ENCODE assay signal across 10 cellular contexts in the genomic region with DNA sequence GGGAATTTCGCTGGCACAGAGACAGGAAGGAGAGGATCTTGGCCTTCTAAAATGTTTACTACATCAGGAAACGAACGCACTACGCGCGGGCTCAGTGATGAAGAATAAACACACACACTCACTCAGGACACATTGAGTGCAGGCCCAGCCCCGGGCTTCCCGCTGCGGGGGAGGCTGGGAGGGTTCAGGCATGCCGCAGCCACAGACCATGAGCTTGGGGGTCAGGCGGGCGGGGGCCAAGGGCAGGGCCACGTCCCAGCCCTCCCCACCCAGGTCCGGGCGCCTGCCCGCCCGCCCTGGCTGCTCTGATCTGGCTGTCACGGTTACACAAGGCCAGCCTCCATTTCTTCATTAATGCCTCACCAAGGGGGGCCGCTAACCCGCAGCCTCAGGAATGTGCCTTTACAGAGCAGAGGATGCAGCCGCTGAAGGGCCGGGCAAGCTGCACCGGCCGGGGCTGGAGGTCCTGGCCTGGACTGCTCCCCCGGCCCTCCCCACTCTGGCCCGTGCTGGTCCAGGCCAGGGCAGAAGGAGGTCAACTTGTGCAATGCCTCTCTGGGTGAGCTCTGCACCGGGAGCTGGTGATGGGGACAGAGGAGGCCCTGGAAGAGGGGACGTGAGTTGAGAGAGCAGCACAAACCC. TPM values are rescaled to one million over a fixed set of nuclear protein-coding genes. Genes with fewer than 3 reads are reported as not detected.
DNase-seq lines count a peak whose midpoint lies in the region; ATAC-seq and TF ChIP-seq lines count a peak whose summit lies in the region.
"Had no signal": no experiment of that assay in that cellular context is flagged by ENCODE, and none has a peak within 500 bp of the region (broad histone marks: within the 10 kb centered on the region; RNA-seq: fewer than 3 reads in every experiment).

No MANE protein-coding gene starts in this region.

- H3K9ac ChIP-seq in IMR-90 (ENCODE audit: low read depth, low read length): peak overlapping the region; percentile 30

- peak overlapping the region; percentile 91 to 93 for H4K8ac ChIP-seq in IMR-90 (ENCODE audit: low read depth in 2 of 2, low read length in 2 of 2)

- peak overlapping the region; percentile 98 for H4K91ac ChIP-seq in IMR-90 (ENCODE audit: insufficient read depth, low read depth, low read length)

- no peak for TF ChIP-seq CTCF in IMR-90 (conservative IDR thresholded peaks at IDR 0.05; ENCODE audit: low read depth, low read length)
- no peak for TF ChIP-seq CTCF in right lobe of liver (IDR thresholded peaks at IDR 0.05)
- no peak for TF ChIP-seq CTCF in transverse colon (IDR thresholded peaks at IDR 0.05)

- in situ Hi-C loops in IMR-90 (cut with MboI; ENCODE audit: low sequenced_read_pairs) (no loop called here), transverse colon (cut with MboI; ENCODE audit: low pct_ligation_motif_present in 1 of 4, low pct_unique_long_range_greater_than_20kb in 1 of 4, low sequenced_read_pairs in 3 of 4) (no loop called here)

- peak; percentile 82 for DNase-seq in IMR-90
- DNase-seq in dermis blood vessel endothelial cell: peak; percentile 78
- DNase-seq in right lobe of liver: peak in 2 of 3 donors; percentile 51 to 82
- peak; percentile 28 for DNase-seq in transverse colon
- no peak for DNase-seq in pons (ENCODE audit: low spot score)
- DNase-seq: activated CD8-positive, alpha-beta memory T cell treated with anti-CD3 and anti-CD28 coated beads, Interleukin-2, amount 50 U/mL, for 4 hours; NCI-H1417 treated with DMSO at 0.1 percent for 48 hours had no signal

- H3K36me3 ChIP-seq in IMR-90 (ENCODE audit: control insufficient read depth, insufficient read depth, low read length) (no peaks in the 10 kb centered on the region), right lobe of liver (no peaks in the 10 kb centered on the region), transverse colon (no peaks in the 10 kb centered on the region)
- H3K36me3 ChIP-seq: thoracic aorta had no signal

- peak overlapping the region; percentile 99 for H3K4ac ChIP-seq in IMR-90 (ENCODE audit: low read depth, low read length)

- POLR2A ChIA-PET in IMR-90 (lab: Charles Lee; ENCODE audit: unreplicated experiment): no interaction called here

- H3K4me1 ChIP-seq in IMR-90 (ENCODE audit: control insufficient read depth, insufficient read depth, low read length) (peaks cover 25% of the 10 kb centered on the region), right lobe of liver (peaks cover 0 to 26% (median 9%) of the 10 kb centered on the region in 4 donors), transverse colon (peaks cover 0 to 34% (median 8%) of the 10 kb centered on the region in 4 donors)

- H3K4me2 ChIP-seq in IMR-90 (ENCODE audit: low read depth, low read length): peak overlapping the region; percentile 27

- peaks cover 0 to 13% of the 10 kb centered on the region in 2 experiments; a peak in 2 of 4 replicates for H3K79me1 ChIP-seq in IMR-90 (ENCODE audit: low read depth in 1 of 2, low read length in 2 of 2)

- H2AK9ac ChIP-seq in IMR-90 (replicated peaks; ENCODE audit: low read depth, low read length, poor library complexity): peak overlapping the region; percentile 87

- TF ChIP-seq EP300 in transverse colon (IDR thresholded peaks at IDR 0.05; ENCODE audit: low read depth): no peak

- peak; percentile 89 for ATAC-seq in IMR-90 (ENCODE audit: low read depth)
- peak; percentile 33 to 63 (median 52) for ATAC-seq in right lobe of liver
- no peak for ATAC-seq in HG02884 (IDR thresholded peaks at IDR 0.05; ENCODE audit: unreplicated experiment)
- ATAC-seq in HG03521 (IDR thresholded peaks at IDR 0.05; ENCODE audit: unreplicated experiment): no peak

- H3K27me3 ChIP-seq in IMR-90 (ENCODE audit: control insufficient read depth, insufficient read depth, low read length) (no peaks in the 10 kb centered on the region; the same call in 1 of the 2 replicates), right lobe of liver (no peaks in the 10 kb centered on the region), transverse colon (peaks cover 3% of the 10 kb centered on the region)

- H3K9me1 ChIP-seq in IMR-90 (ENCODE audit: insufficient read depth, low read length): peaks cover 17% of the 10 kb centered on the region

- dilution Hi-C loops in IMR-90 (cut with HindIII; ENCODE audit: low sequenced_read_pairs, unreplicated experiment): no loop called here

- peak overlapping the region; percentile 95 for H4K5ac ChIP-seq in IMR-90 (ENCODE audit: low read depth, low read length)

- 16% methylated on average over 5 of the region's 28 CpGs; no CpG with 5 or more reads in 1 of the 2 experiments for WGBS in IMR-90 (ENCODE audit: extremely low coverage in 2 of 2, insufficient read length in 1 of 2), 2 experiments
- WGBS in right lobe of liver (ENCODE audit: insufficient coverage, low coverage, low lambda C conversion rate, missing lambda C conversion rate): 27% methylated on average over 6 of the region's 28 CpGs
- 48% methylated on average over 22 of the region's 28 CpGs; no CpG with 5 or more reads in 1 of the 2 donors for WGBS in transverse colon (ENCODE audit: low coverage in 1 of 2), 2 donors

- H3K56ac ChIP-seq in IMR-90 (ENCODE audit: extremely low read depth, insufficient read depth, low read length): peak overlapping the region; percentile 67; the same call in 1 of the 2 replicates

- intact Hi-C loops in IMR-90 (cut with micrococcal nuclease) (loop anchor here (2.0 to 5.0 kb wide), 2 partner anchors 25 to 40 kb away; a partner anchor contains a TSS), right lobe of liver (cut with DNase I) (no loop called here), transverse colon (cut with DNase I; ENCODE audit: low total_unique reads) (no loop called here)

- CTCF ChIA-PET in IMR-90 (lab: Yijun Ruan, JAX): interaction anchor here (0.6 to 0.8 kb wide), 2 partner anchors 54 to 267 kb away, joined by 5 to 6 read pairs; no protein-coding TSS in a partner anchor

- H3K27ac ChIP-seq in IMR-90 (ENCODE audit: insufficient read depth, low read length) (peak overlapping the region; percentile 88), right lobe of liver (peak overlapping the region in 1 of 3 donors; percentile 24), transverse colon (peak overlapping the region; percentile 29 to 75 (median 68))
- H3K27ac ChIP-seq: thoracic aorta had no signal

- H2BK20ac ChIP-seq in IMR-90 (ENCODE audit: low read depth, low read length): peak overlapping the region; percentile 93

- H2AFZ ChIP-seq in IMR-90 (replicated peaks; ENCODE audit: low read length, poor library complexity): peak overlapping the region; percentile 90

- H3K23ac ChIP-seq in IMR-90 (ENCODE audit: low read depth, low read length): peak overlapping the region; percentile 90; the same call in 1 of the 2 replicates

- H3K4me3 ChIP-seq in IMR-90 (ENCODE audit: insufficient read depth, low read depth, low read length) (no peak overlapping the region), right lobe of liver (no peak overlapping the region), transverse colon (no peak overlapping the region)
- H3K4me3 ChIP-seq: thoracic aorta had no signal

- peak overlapping the region; percentile 89 for H3K18ac ChIP-seq in IMR-90 (ENCODE audit: low read depth, low read length)

- H2BK120ac ChIP-seq in IMR-90 (ENCODE audit: low read depth, low read length): peak overlapping the region; percentile 99

- H2BK15ac ChIP-seq in IMR-90 (ENCODE audit: low read depth, low read length): peak overlapping the region; percentile 66; the same call in 2 of the 3 replicates

- H2AK5ac ChIP-seq in IMR-90 (ENCODE audit: low read depth, low read length): peak overlapping the region; percentile 87

- H4K20me1 ChIP-seq in IMR-90 (ENCODE audit: insufficient read depth, low read length): no peaks in the 10 kb centered on the region

- peak overlapping the region; percentile 94 for H2BK5ac ChIP-seq in IMR-90 (ENCODE audit: low read depth, low read length, poor library complexity, severe bottlenecking)

- TF ChIP-seq RAD21 in IMR-90 (IDR thresholded peaks at IDR 0.05; ENCODE audit: low read length): no peak

- H3K14ac ChIP-seq in IMR-90 (replicated peaks; ENCODE audit: low read depth, low read length): peak overlapping the region; percentile 64

- BruUV-seq in IMR-90 (replicated peaks; lab: Mats Ljungman, UMichigan): no TSS peak

- H3K9me3 ChIP-seq in IMR-90 (ENCODE audit: control insufficient read depth, insufficient read depth, low read length): peaks cover 3% of the 10 kb centered on the region; the same call in 1 of the 2 replicates
- H3K9me3 ChIP-seq in right lobe of liver: no peaks in the 10 kb centered on the region
- no peaks in the 10 kb centered on the region for H3K9me3 ChIP-seq in transverse colon
- H3K9me3 ChIP-seq: thoracic aorta had no signal

- TF ChIP-seq POLR2A in IMR-90 (IDR thresholded peaks at IDR 0.05; ENCODE audit: low read depth, low read length) (no peak), right lobe of liver (IDR thresholded peaks at IDR 0.05) (no peak), transverse colon (IDR thresholded peaks at IDR 0.05) (no peak)

TF ChIP-seq in IMR-90, 13 proteins besides CTCF, POLR2A, EP300 and RAD21 (continues in another document):
- no peak for TF ChIP-seq NFE2L2 (IDR thresholded peaks at IDR 0.05; ENCODE audit: low read depth, low read length)
- no peak for TF ChIP-seq RCOR1 (IDR thresholded peaks at IDR 0.05; ENCODE audit: insufficient replicate concordance, low read length)
- no peak for TF ChIP-seq MAFK (IDR thresholded peaks at IDR 0.05; ENCODE audit: low read depth, low read length)
- TF ChIP-seq BHLHE40 (IDR thresholded peaks at IDR 0.05; ENCODE audit: low read depth, low read length): peak; percentile 39
- TF ChIP-seq, protein P1, sequence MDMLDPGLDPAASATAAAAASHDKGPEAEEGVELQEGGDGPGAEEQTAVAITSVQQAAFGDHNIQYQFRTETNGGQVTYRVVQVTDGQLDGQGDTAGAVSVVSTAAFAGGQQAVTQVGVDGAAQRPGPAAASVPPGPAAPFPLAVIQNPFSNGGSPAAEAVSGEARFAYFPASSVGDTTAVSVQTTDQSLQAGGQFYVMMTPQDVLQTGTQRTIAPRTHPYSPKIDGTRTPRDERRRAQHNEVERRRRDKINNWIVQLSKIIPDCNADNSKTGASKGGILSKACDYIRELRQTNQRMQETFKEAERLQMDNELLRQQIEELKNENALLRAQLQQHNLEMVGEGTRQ (IDR thresholded peaks at IDR 0.05; ENCODE audit: low read depth, low read length): no peak
- no peak for TF ChIP-seq CHD1 (IDR thresholded peaks at IDR 0.05; ENCODE audit: low read depth, low read length)
- TF ChIP-seq FOS (IDR thresholded peaks at IDR 0.05; ENCODE audit: low read depth, low read length): no peak
- TF ChIP-seq MAZ (IDR thresholded peaks at IDR 0.05; ENCODE audit: borderline replicate concordance, low read depth, low read length): peak; percentile 88
- no peak for TF ChIP-seq RFX5 (IDR thresholded peaks at IDR 0.05; ENCODE audit: low read depth, low read length)

RNA-seq across cellular contexts. Expression of a gene that starts 41.7 kb away (rescaled TPM):
- 2.3 and 5.0 TPM in 2 replicates for total RNA-seq in IMR-90 (2012; rRNA removed)
- polyA plus RNA-seq in IMR-90 (2012; rRNA removed): 17.5 and 21.8 TPM in 2 replicates
- 20.6 and 23.2 TPM in 2 replicates for polyA plus RNA-seq in IMR-90 (2012; cell fraction: cytosol; rRNA removed)
- polyA plus RNA-seq in IMR-90 (2012; cell fraction: nucleus; rRNA removed; ENCODE audit: low replicate concordance): 4.8 and 6.4 TPM in 2 replicates
- total RNA-seq in dermis blood vessel endothelial cell: 3.5 and 11.2 TPM in 2 replicates
- 100 to 1,000 TPM in 5 of 6 experiments, 10 to 100 TPM in 1; 86.6 to 289 (median 177) TPM for total RNA-seq in right lobe of liver
- 10 to 100 TPM in 3 of 4 donors, 1 to 10 TPM in 1; 8.2 to 19.8 (median 12.2) TPM for total RNA-seq in transverse colon

Comparison
In these comparisons a context has a peak if more than half of its experiments do, and no peak if none do; other contexts are left out.
1. ATAC-seq: peak in IMR-90 (single experiment) and right lobe of liver (4 of 4); none in HG02884 (single experiment) and HG03521 (single experiment).